5 cellular contexts compared by ENCODE assay signal in the genomic region with DNA sequence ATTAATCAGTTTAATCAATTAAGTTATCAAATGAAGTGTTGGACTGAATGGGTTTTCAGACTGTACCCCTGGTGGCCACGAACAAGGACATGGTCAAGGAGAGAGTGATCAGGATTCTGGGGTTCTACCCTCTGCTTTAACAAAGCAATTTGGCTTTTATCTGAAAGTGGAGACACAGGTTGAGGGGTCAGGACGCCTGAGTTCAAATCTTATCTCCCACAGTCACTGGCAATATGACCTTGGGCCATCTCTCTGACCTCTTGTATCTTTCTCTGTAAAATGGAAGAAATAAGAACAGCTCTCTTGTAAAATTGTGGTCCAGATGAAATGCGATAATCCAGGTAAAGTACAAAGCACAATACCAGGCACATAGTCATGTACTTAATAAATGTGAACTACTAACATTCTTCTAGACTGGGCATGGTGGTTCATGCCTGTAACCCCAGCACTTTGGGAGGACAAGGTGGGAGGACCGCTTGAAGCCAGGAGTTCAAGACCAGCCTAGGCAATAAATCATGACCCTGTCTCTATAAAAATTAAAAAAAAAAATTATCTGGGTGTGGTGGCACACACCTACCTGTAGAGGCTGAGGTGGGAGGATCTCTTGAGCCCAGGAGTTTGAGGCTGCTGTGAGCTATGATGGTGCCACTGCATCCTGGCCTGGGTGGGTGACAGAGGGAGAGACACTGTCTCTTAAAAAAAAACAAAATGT.
"Had no signal": no experiment of that assay in that cellular context is flagged by ENCODE, and none has a peak within 500 bp of the region (broad histone marks: within the 10 kb centered on the region; RNA-seq: fewer than 3 reads in every experiment).

No MANE protein-coding gene starts in this region.

- H3K4me1 Mint-ChIP-seq: GM23338, H9 had no signal

- DNase-seq: H9, HCEC 1CT, IMR-90, KBM-7 had no signal

- H3K9me3 Mint-ChIP-seq: GM23338, H9 had no signal

- H3K4me3 Mint-ChIP-seq: GM23338, H9 had no signal

- H2AFZ ChIP-seq: GM23338 had no signal

- H3K4me3 ChIP-seq: GM23338 had no signal

- H3K4me2 ChIP-seq: GM23338 had no signal

- ATAC-seq: GM23338 had no signal

- H3K27ac Mint-ChIP-seq: GM23338, H9 had no signal
